Comparison of ENCODE assay signal across 8 cellular contexts in genomic region chr17:42548070-42548837, GRCh38. TPM values are rescaled to one million over a fixed set of nuclear protein-coding genes. Genes with fewer than 3 reads are reported as not detected.
DNase-seq lines count a peak whose midpoint lies in the region; ATAC-seq, FAIRE-seq and TF ChIP-seq lines count a peak whose summit lies in the region.

No MANE protein-coding gene starts in this region.

- FAIRE-seq in keratinocyte (lab: Jason Lieb, UNC), result no peak

- peaks cover 14% of the 10 kb centered on the region for H3K4me1 Mint-ChIP-seq in activated naive CD8-positive, alpha-beta T cell treated with anti-CD3 and anti-CD28 coated beads, Interleukin-2, amount 50 U/mL, for 24 hours

- no peaks in the 10 kb centered on the region for H3K27me3 Mint-ChIP-seq in activated naive CD8-positive, alpha-beta T cell treated with anti-CD3 and anti-CD28 coated beads, Interleukin-2, amount 50 U/mL, for 24 hours

- peak overlapping the region; percentile 76 for H3K4me2 ChIP-seq in keratinocyte (ENCODE audit: control insufficient read depth, extremely low read depth, insufficient read depth, low read depth, low read length)

- H4K20me1 ChIP-seq in keratinocyte (ENCODE audit: control insufficient read depth, extremely low read depth, insufficient read depth, low read length), result no peaks in the 10 kb centered on the region

- no peaks in the 10 kb centered on the region for H3K9me3 ChIP-seq in keratinocyte (ENCODE audit: control insufficient read depth, low read depth, low read length)

- dilution Hi-C loops in keratinocyte (cut with MboI; ENCODE audit: extremely low pct_ligation_motif_present, low sequenced_read_pairs), result no loop called here

- peak; percentile 90 for DNase-seq in RPMI8226
- DNase-seq in activated naive CD8-positive, alpha-beta T cell treated with anti-CD3 and anti-CD28 coated beads, Interleukin-2, amount 50 U/mL, for 24 hours, result peak; percentile 84
- no peak for DNase-seq in keratinocyte (ENCODE audit: low read depth, low spot score)
- DNase-seq in stimulated activated CD4-positive, alpha-beta T cell treated with anti-CD3 and anti-CD28 coated beads, TNF-alpha, amount 100 ng/mL, for 4 hours (ENCODE audit: low read depth in 3 of 3), result peak; percentile 59 to 66 (median 64)
- DNase-seq in hippocampal formation (lab: John Stamatoyannopoulos, UW), result no peak

- H3K36me3 Mint-ChIP-seq in activated naive CD8-positive, alpha-beta T cell treated with anti-CD3 and anti-CD28 coated beads, Interleukin-2, amount 50 U/mL, for 24 hours (ENCODE audit: low read depth), result no peaks in the 10 kb centered on the region

- H3K9me1 ChIP-seq in keratinocyte (ENCODE audit: control insufficient read depth, extremely low read depth, insufficient read depth, low read length), result no peaks in the 10 kb centered on the region

- H2AFZ ChIP-seq in keratinocyte (ENCODE audit: control insufficient read depth, low read length), result peak overlapping the region; percentile 43

- no peak overlapping the region for H3K27ac ChIP-seq in keratinocyte (ENCODE audit: control insufficient read depth, insufficient read depth, low read length)

- peaks cover 0 to 7% of the 10 kb centered on the region in 2 experiments for H3K36me3 ChIP-seq in keratinocyte (ENCODE audit: control insufficient read depth in 2 of 2, extremely low read depth in 1 of 2, insufficient read depth in 2 of 2, low read length in 2 of 2)

- peaks cover 3% of the 10 kb centered on the region for H3K79me2 ChIP-seq in keratinocyte (ENCODE audit: control insufficient read depth, insufficient read depth, low read length)

- peak; percentile 47 to 92 (median 85) for TF ChIP-seq CTCF in keratinocyte (optimal IDR thresholded peaks at IDR 0.05 in 1 of 3, IDR thresholded peaks at IDR 0.05 in 1 of 3, conservative IDR thresholded peaks at IDR 0.05 in 1 of 3; ENCODE audit: extremely low read depth in 1 of 3, insufficient read depth in 2 of 3, low read length in 3 of 3)

- peak overlapping the region; percentile 36 for H3K4me3 Mint-ChIP-seq in activated naive CD8-positive, alpha-beta T cell treated with anti-CD3 and anti-CD28 coated beads, Interleukin-2, amount 50 U/mL, for 24 hours

- H3K4me1 ChIP-seq in keratinocyte (ENCODE audit: control insufficient read depth, extremely low read depth, insufficient read depth, low read length), result peaks cover 11% of the 10 kb centered on the region

- H3K27me3 ChIP-seq in keratinocyte (ENCODE audit: control insufficient read depth, extremely low read depth, insufficient read depth, low read length), result no peaks in the 10 kb centered on the region

- H3K9me3 Mint-ChIP-seq in activated naive CD8-positive, alpha-beta T cell treated with anti-CD3 and anti-CD28 coated beads, Interleukin-2, amount 50 U/mL, for 24 hours, result no peaks in the 10 kb centered on the region

- ATAC-seq in HG03159 (IDR thresholded peaks at IDR 0.05; ENCODE audit: unreplicated experiment) (peak; percentile 55), GM21723 (IDR thresholded peaks at IDR 0.05; ENCODE audit: unreplicated experiment) (no peak)
- peak; percentile 69 for ATAC-seq in activated naive CD8-positive, alpha-beta T cell treated with anti-CD3 and anti-CD28 coated beads, Interleukin-2, amount 50 U/mL, for 24 hours

- H3K27ac Mint-ChIP-seq in activated naive CD8-positive, alpha-beta T cell treated with anti-CD3 and anti-CD28 coated beads, Interleukin-2, amount 50 U/mL, for 24 hours, result no peak overlapping the region

- H3K9ac ChIP-seq in keratinocyte (ENCODE audit: control insufficient read depth, extremely low read depth, insufficient read depth, low read length), result no peak overlapping the region

- H3K4me3 ChIP-seq in GM08714 (ENCODE audit: low read length), result peak overlapping the region; percentile 20; the same call in 1 of the 2 replicates
- peak overlapping the region; percentile 32 to 46 (median 35) for H3K4me3 ChIP-seq in keratinocyte (ENCODE audit: control insufficient read depth in 2 of 3, extremely low read depth in 1 of 3, insufficient read depth in 2 of 3, low read depth in 1 of 3, low read length in 3 of 3)

RNA-seq across cellular contexts. Expression of gene HSD17B1, which starts 4.5 kb away (rescaled TPM):
- polyA plus RNA-seq in keratinocyte, result 3.6 to 14.7 TPM (median 5.3 TPM) in 3 replicates
- polyA plus RNA-seq in keratinocyte (2011; ENCODE audit: low read depth), result 1.2 TPM
- polyA plus RNA-seq in keratinocyte (2011; cell fraction: cytosol; rRNA removed), result 2.9 and 8.8 TPM in 2 replicates
- 2.6 and 4.3 TPM in 2 replicates for polyA plus RNA-seq in keratinocyte (2011; cell fraction: nucleus; rRNA removed)
- polyA plus RNA-seq in keratinocyte (2012; ENCODE audit: low replicate concordance), result 6.6 and 8.9 TPM in 2 replicates
- 1.6 to 4.4 TPM (median 4.4 TPM) in 3 replicates for polyA minus RNA-seq in keratinocyte
- 21.1 TPM for polyA minus RNA-seq in keratinocyte (2011; cell fraction: cytosol; rRNA and poly(A)+ RNA removed)
- polyA minus RNA-seq in keratinocyte (2011; cell fraction: nucleus; rRNA and poly(A)+ RNA removed), result 2.3 and 3.5 TPM in 2 replicates

RNA-seq across cellular contexts. Expression of gene NAGLU, which starts 12.2 kb away (rescaled TPM):
- 6.9 to 13.1 TPM (median 10.8 TPM) in 3 replicates for polyA plus RNA-seq in keratinocyte
- polyA plus RNA-seq in keratinocyte (2011; ENCODE audit: low read depth), result 5.3 TPM
- polyA plus RNA-seq in keratinocyte (2011; cell fraction: cytosol; rRNA removed), result 3.9 and 8.4 TPM in 2 replicates
- 18.6 and 22.6 TPM in 2 replicates for polyA plus RNA-seq in keratinocyte (2011; cell fraction: nucleus; rRNA removed)
- 9.3 and 11.9 TPM in 2 replicates for polyA plus RNA-seq in keratinocyte (2012; ENCODE audit: low replicate concordance)
- polyA minus RNA-seq in keratinocyte, result 5.9 to 19.1 TPM (median 8.8 TPM) in 3 replicates
- 15.2 TPM for polyA minus RNA-seq in keratinocyte (2011; cell fraction: cytosol; rRNA and poly(A)+ RNA removed)
- polyA minus RNA-seq in keratinocyte (2011; cell fraction: nucleus; rRNA and poly(A)+ RNA removed), result 13.3 and 15.4 TPM in 2 replicates

RNA-seq across cellular contexts. Expression of gene COASY, which starts 13.7 kb away (rescaled TPM):
- polyA plus RNA-seq in keratinocyte, result 25.9 to 49.8 TPM (median 26.2 TPM) in 3 replicates
- polyA plus RNA-seq in keratinocyte (2011; ENCODE audit: low read depth), result 23.3 TPM
- polyA plus RNA-seq in keratinocyte (2011; cell fraction: cytosol; rRNA removed), result 25.9 and 41.0 TPM in 2 replicates
- 58.5 and 74.0 TPM in 2 replicates for polyA plus RNA-seq in keratinocyte (2011; cell fraction: nucleus; rRNA removed)
- polyA plus RNA-seq in keratinocyte (2012; ENCODE audit: low replicate concordance), result 73.0 and 73.2 TPM in 2 replicates
- polyA minus RNA-seq in keratinocyte, result 15.1 to 128 TPM (median 29.9 TPM) in 3 replicates
- 46.0 TPM for polyA minus RNA-seq in keratinocyte (2011; cell fraction: cytosol; rRNA and poly(A)+ RNA removed)
- 17.7 and 25.6 TPM in 2 replicates for polyA minus RNA-seq in keratinocyte (2011; cell fraction: nucleus; rRNA and poly(A)+ RNA removed)

RNA-seq across cellular contexts. Expression of gene MLX, which starts 18.6 kb away (rescaled TPM):
- polyA plus RNA-seq in keratinocyte, result 39.2 to 45.1 TPM (median 39.5 TPM) in 3 replicates
- 28.8 TPM for polyA plus RNA-seq in keratinocyte (2011; ENCODE audit: low read depth)
- 28.3 and 30.3 TPM in 2 replicates for polyA plus RNA-seq in keratinocyte (2011; cell fraction: cytosol; rRNA removed)
- polyA plus RNA-seq in keratinocyte (2011; cell fraction: nucleus; rRNA removed), result 41.1 and 44.6 TPM in 2 replicates
- 36.7 and 38.2 TPM in 2 replicates for polyA plus RNA-seq in keratinocyte (2012; ENCODE audit: low replicate concordance)
- polyA minus RNA-seq in keratinocyte, result 34.2 to 40.4 TPM (median 35.1 TPM) in 3 replicates
- 11.9 TPM for polyA minus RNA-seq in keratinocyte (2011; cell fraction: cytosol; rRNA and poly(A)+ RNA removed)
- polyA minus RNA-seq in keratinocyte (2011; cell fraction: nucleus; rRNA and poly(A)+ RNA removed), result 8.1 and 11.6 TPM in 2 replicates

RNA-seq across cellular contexts. Expression of gene PSMC3IP, which starts 29.3 kb away (rescaled TPM):
- 2.4 to 7.8 TPM (median 7.7 TPM) in 3 replicates for polyA plus RNA-seq in keratinocyte
- 4.7 TPM for polyA plus RNA-seq in keratinocyte (2011; ENCODE audit: low read depth)
- 1.8 and 2.1 TPM in 2 replicates for polyA plus RNA-seq in keratinocyte (2011; cell fraction: cytosol; rRNA removed)
- polyA plus RNA-seq in keratinocyte (2011; cell fraction: nucleus; rRNA removed), result 6.1 and 7.5 TPM in 2 replicates
- polyA plus RNA-seq in keratinocyte (2012; ENCODE audit: low replicate concordance), result 2.0 and 6.5 TPM in 2 replicates
- 0.33 to 3.3 TPM (median 1.7 TPM) in 3 replicates for polyA minus RNA-seq in keratinocyte
- not detected for polyA minus RNA-seq in keratinocyte (2011; cell fraction: cytosol; rRNA and poly(A)+ RNA removed)
- 0.95 and 2.3 TPM in 2 replicates for polyA minus RNA-seq in keratinocyte (2011; cell fraction: nucleus; rRNA and poly(A)+ RNA removed)

Comparison
In these comparisons a context has a peak if more than half of its experiments do, and no peak if none do; other contexts are left out.
1. DNase-seq: peak in RPMI8226 (single experiment), activated naive CD8-positive, alpha-beta T cell treated with anti-CD3 and anti-CD28 coated beads, Interleukin-2, amount 50 U/mL, for 24 hours (single experiment) and stimulated activated CD4-positive, alpha-beta T cell treated with anti-CD3 and anti-CD28 coated beads, TNF-alpha, amount 100 ng/mL, for 4 hours (3 of 3); none in keratinocyte (single experiment) and hippocampal formation (0 of 2).